In the genomic region with DNA sequence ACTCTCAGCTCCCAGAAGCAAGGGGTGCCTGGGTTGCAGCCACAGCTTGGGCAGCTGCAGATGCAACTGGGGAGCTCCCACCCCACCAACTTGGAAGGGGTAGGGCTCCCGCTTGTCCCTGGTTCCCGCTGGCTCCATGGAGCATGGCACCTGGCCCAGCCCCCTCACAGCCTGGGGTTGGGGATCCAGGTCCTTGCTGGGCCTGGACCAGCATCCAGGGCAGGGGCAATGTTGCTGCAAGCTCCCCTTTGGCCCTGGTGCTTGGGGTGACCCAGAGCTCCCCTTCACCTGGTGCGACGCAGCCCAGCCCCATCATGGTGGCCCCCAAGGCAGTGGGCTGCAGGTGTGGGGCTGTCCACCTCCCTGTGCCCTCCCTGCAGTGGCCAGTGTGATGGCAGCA, we compare ENCODE assay signal across 20 cellular contexts.
DNase-seq lines count a peak whose midpoint lies in the region; ATAC-seq, FAIRE-seq and TF ChIP-seq lines count a peak whose summit lies in the region.
"Had no signal": no experiment of that assay in that cellular context is flagged by ENCODE, and none has a peak within 500 bp of the region (broad histone marks: within the 10 kb centered on the region; RNA-seq: fewer than 3 reads in every experiment).

No MANE protein-coding gene starts in this region.

- H2BK15ac ChIP-seq in H1 (ENCODE audit: low read length): no peak overlapping the region

- no peaks in the 10 kb centered on the region for H3K23me2 ChIP-seq in H1 (ENCODE audit: low read depth, low read length)

- intact Hi-C loops in right cardiac atrium (cut with DNase I): no loop called here

- H3K18ac ChIP-seq in H1 (ENCODE audit: extremely low read depth, low read length): no peak overlapping the region

- no peaks in the 10 kb centered on the region for H3K4me1 Mint-ChIP-seq in activated T-cell treated with anti-CD3 and anti-CD28 coated beads, Interleukin-2, amount 50 U/mL, for 4 hours (ENCODE audit: low read depth)
- H3K4me1 Mint-ChIP-seq: CD4-positive, alpha-beta memory T cell had no signal

- no peak overlapping the region for H2BK120ac ChIP-seq in H1 (replicated peaks; ENCODE audit: low read depth, low read length)

- H3K27me3 Mint-ChIP-seq in activated T-cell treated with anti-CD3 and anti-CD28 coated beads, Interleukin-2, amount 50 U/mL, for 4 hours (ENCODE audit: low read depth): peaks cover 13% of the 10 kb centered on the region

- no peak overlapping the region for H3K23ac ChIP-seq in H1 (ENCODE audit: insufficient read length)

- H3K56ac ChIP-seq in H1 (replicated peaks; ENCODE audit: insufficient read length, low read depth, low read length): no peak overlapping the region

- TF ChIP-seq RAD21 in H1 (IDR thresholded peaks at IDR 0.05 in 1 of 2, conservative IDR thresholded peaks at IDR 0.05 in 1 of 2; ENCODE audit: low read depth in 2 of 2, low read length in 2 of 2): no peak

- CTCF ChIA-PET in H1 (lab: Charles Lee; ENCODE audit: partially characterized antibody): interaction anchor here (0.5 to 1.0 kb wide), 3 partner anchors 11 to 186 kb away, joined by 3 read pairs; no protein-coding TSS in a partner anchor

- DNase-seq in RWPE2 (ENCODE audit: low spot score) (peak; percentile 41), H1 (ENCODE audit: low read depth in 1 of 2, low spot score in 2 of 2) (no peak), right cardiac atrium (peak in 1 of 3 donors; percentile 37), upper lobe of left lung (peak in 1 of 2 donors; percentile 53), suprapubic skin (ENCODE audit: low spot score in 2 of 2) (no peak)
- no peak for DNase-seq in activated T-cell treated with anti-CD3 and anti-CD28 coated beads, Interleukin-2, amount 50 U/mL, for 4 hours
- DNase-seq: BE2C; CD4-positive, alpha-beta memory T cell; COR-L47; DMS153; DMS79 treated with DMSO at 0.1 percent for 48 hours; EL; GDM1; H9 had no signal

- no peak for TF ChIP-seq POLR2A in H1 (IDR thresholded peaks at IDR 0.05; ENCODE audit: control extremely low read depth in 1 of 2, low read depth in 2 of 2, low read length in 2 of 2)
- no peak for TF ChIP-seq POLR2A in upper lobe of left lung (IDR thresholded peaks at IDR 0.05)
- no peak for TF ChIP-seq POLR2A in suprapubic skin (IDR thresholded peaks at IDR 0.05)
- TF ChIP-seq POLR2A in gastroesophageal sphincter (IDR thresholded peaks at IDR 0.05): no peak

- no peak overlapping the region for H4K5ac ChIP-seq in H1 (ENCODE audit: insufficient read length, low read depth, low read length)

- H3K9me3 ChIP-seq in RWPE2 (ENCODE audit: severe bottlenecking) (no peaks in the 10 kb centered on the region), H1 (ENCODE audit: insufficient read depth in 2 of 2, low read depth in 1 of 2, low read length in 1 of 2) (peaks cover 5 to 8% of the 10 kb centered on the region in 2 experiments), right cardiac atrium (ENCODE audit: control insufficient read depth, low read length) (no peaks in the 10 kb centered on the region), upper lobe of left lung (no peaks in the 10 kb centered on the region), suprapubic skin (no peaks in the 10 kb centered on the region), gastroesophageal sphincter (no peaks in the 10 kb centered on the region)
- H3K9me3 ChIP-seq: A549, BE2C had no signal

- H3K27me3 ChIP-seq in RWPE2 (ENCODE audit: insufficient read depth, poor library complexity, severe bottlenecking) (no peaks in the 10 kb centered on the region), H1 (replicated peaks in 1 of 4; ENCODE audit: control insufficient read depth in 3 of 4, extremely low read depth in 1 of 4, insufficient read depth in 3 of 4, low read length in 3 of 4) (no peaks in the 10 kb centered on the region; a peak in 2 of 7 replicates), right cardiac atrium (ENCODE audit: control insufficient read depth, insufficient read depth) (no peaks in the 10 kb centered on the region), upper lobe of left lung (no peaks in the 10 kb centered on the region), suprapubic skin (no peaks in the 10 kb centered on the region), gastroesophageal sphincter (no peaks in the 10 kb centered on the region)
- H3K27me3 ChIP-seq: BE2C had no signal

- no peak overlapping the region for H3K4me2 ChIP-seq in H1 (ENCODE audit: insufficient read depth in 1 of 2, low read depth in 2 of 2, low read length in 2 of 2)
- H3K4me2 ChIP-seq: A549, GM23338 had no signal

- H3K36me3 Mint-ChIP-seq in activated T-cell treated with anti-CD3 and anti-CD28 coated beads, Interleukin-2, amount 50 U/mL, for 4 hours (ENCODE audit: insufficient read depth): no peaks in the 10 kb centered on the region
- H3K36me3 Mint-ChIP-seq: CD4-positive, alpha-beta memory T cell had no signal

- no peaks in the 10 kb centered on the region for H4K20me1 ChIP-seq in H1 (replicated peaks in 1 of 2; ENCODE audit: control insufficient read depth in 1 of 2, insufficient read depth in 2 of 2, low read length in 2 of 2)

- H3K4me1 ChIP-seq in RWPE2 (ENCODE audit: insufficient read depth, poor library complexity, severe bottlenecking): no peaks in the 10 kb centered on the region
- no peaks in the 10 kb centered on the region; a peak in 1 of 7 replicates for H3K4me1 ChIP-seq in H1 (replicated peaks in 1 of 4; ENCODE audit: control insufficient read depth in 3 of 4, insufficient read depth in 4 of 4, low read length in 3 of 4)
- H3K4me1 ChIP-seq in right cardiac atrium (ENCODE audit: control insufficient read depth, insufficient read depth, low read length): peaks cover 2% of the 10 kb centered on the region
- H3K4me1 ChIP-seq in upper lobe of left lung: no peaks in the 10 kb centered on the region
- no peaks in the 10 kb centered on the region for H3K4me1 ChIP-seq in suprapubic skin
- H3K4me1 ChIP-seq in gastroesophageal sphincter: no peaks in the 10 kb centered on the region
- H3K4me1 ChIP-seq: A549, BE2C had no signal

- H3K27ac ChIP-seq in RWPE2 (ENCODE audit: poor library complexity, severe bottlenecking) (no peak overlapping the region), H1 (ENCODE audit: low read depth, low read length) (no peak overlapping the region), right cardiac atrium (ENCODE audit: low read length) (no peak overlapping the region), upper lobe of left lung (no peak overlapping the region), suprapubic skin (no peak overlapping the region), gastroesophageal sphincter (no peak overlapping the region)
- H3K27ac ChIP-seq: A549, C4-2B had no signal

- H2BK20ac ChIP-seq in H1 (ENCODE audit: low read length): no peak overlapping the region

- no peak overlapping the region for H2BK12ac ChIP-seq in H1 (ENCODE audit: low read depth, low read length)

- H2AK5ac ChIP-seq in H1 (ENCODE audit: low read depth, low read length): no peak overlapping the region

- POLR2A ChIA-PET in H1 (lab: Charles Lee; ENCODE audit: partially characterized antibody): interaction anchor here (0.5 kb wide), 1 partner anchor 70 kb away, joined by 3 read pairs; no protein-coding TSS in a partner anchor

- no peak for ATAC-seq in RWPE2 (ENCODE audit: low read depth)
- peak; percentile 17 to 28 for ATAC-seq in right cardiac atrium
- ATAC-seq in upper lobe of left lung (ENCODE audit: low FRiP score in 2 of 2): peak; percentile 14 to 43
- no peak for ATAC-seq in activated T-cell treated with anti-CD3 and anti-CD28 coated beads, Interleukin-2, amount 50 U/mL, for 4 hours
- ATAC-seq in gastroesophageal sphincter: no peak
- ATAC-seq: A549, GM23338 had no signal

- H3K79me1 ChIP-seq in H1 (ENCODE audit: low read depth, low read length): no peaks in the 10 kb centered on the region

- H3K9me3 Mint-ChIP-seq in activated T-cell treated with anti-CD3 and anti-CD28 coated beads, Interleukin-2, amount 50 U/mL, for 4 hours: no peaks in the 10 kb centered on the region

- no peaks in the 10 kb centered on the region for H3K79me2 ChIP-seq in H1 (ENCODE audit: control insufficient read depth in 1 of 2, insufficient read depth in 2 of 2, low read length in 2 of 2)

- H3K14ac ChIP-seq in H1 (ENCODE audit: insufficient read length): no peak overlapping the region

- 0 out of 2 replicates have a peak, but pooled peaks cover 5% of the 10 kb centered on the region for H3K36me3 ChIP-seq in RWPE2 (ENCODE audit: low read depth)
- no peaks in the 10 kb centered on the region for H3K36me3 ChIP-seq in H1 (ENCODE audit: control insufficient read depth in 2 of 4, insufficient read depth in 4 of 4, low read length in 3 of 4)
- no peaks in the 10 kb centered on the region for H3K36me3 ChIP-seq in upper lobe of left lung
- H3K36me3 ChIP-seq in suprapubic skin: no peaks in the 10 kb centered on the region
- H3K36me3 ChIP-seq in gastroesophageal sphincter: no peaks in the 10 kb centered on the region
- H3K36me3 ChIP-seq: BE2C had no signal

- H4K91ac ChIP-seq in H1 (replicated peaks; ENCODE audit: insufficient read length, low read length): no peak overlapping the region

- TF ChIP-seq EP300 in H1 (IDR thresholded peaks at IDR 0.05; ENCODE audit: borderline replicate concordance in 1 of 2, low read depth in 2 of 2, low read length in 2 of 2) (no peak), upper lobe of left lung (IDR thresholded peaks at IDR 0.05) (no peak), suprapubic skin (IDR thresholded peaks at IDR 0.05) (no peak), gastroesophageal sphincter (IDR thresholded peaks at IDR 0.05) (no peak)

- H2BK5ac ChIP-seq in H1 (ENCODE audit: low read depth, low read length): no peak overlapping the region

- no peak for FAIRE-seq in H1 (lab: Jason Lieb, UNC)
- FAIRE-seq: A549, D721Med, GM12892 had no signal

- H3K4me3 ChIP-seq in RWPE2 (ENCODE audit: severe bottlenecking): no peak overlapping the region
- H3K4me3 ChIP-seq in H1 (ENCODE audit: extremely low read depth in 1 of 4, insufficient read depth in 2 of 4, low read depth in 3 of 4, low read length in 4 of 4): no peak overlapping the region
- H3K4me3 ChIP-seq in right cardiac atrium (ENCODE audit: low read length): no peak overlapping the region
- H3K4me3 ChIP-seq in upper lobe of left lung: no peak overlapping the region
- H3K4me3 ChIP-seq in suprapubic skin: no peak overlapping the region
- H3K4me3 ChIP-seq in gastroesophageal sphincter: no peak overlapping the region
- H3K4me3 ChIP-seq: A549, GM23338 had no signal

- H2AFZ ChIP-seq in H1 (ENCODE audit: low read length): no peak overlapping the region
- H2AFZ ChIP-seq: GM23338 had no signal

- H3K4ac ChIP-seq in H1 (replicated peaks; ENCODE audit: insufficient read length, low read depth, low read length): no peak overlapping the region

- no peak overlapping the region for H3K9ac ChIP-seq in H1 (replicated peaks in 1 of 4; ENCODE audit: extremely low read depth in 1 of 4, low read depth in 3 of 4, low read length in 3 of 4)

- peak overlapping the region; percentile 65; the same call in 1 of the 2 replicates for H4K8ac ChIP-seq in H1 (ENCODE audit: extremely low read depth, insufficient read depth, low read length)

- 100% methylated on average over 4 of the region's 4 CpGs; no CpG with 5 or more reads in 1 of the 2 experiments for WGBS in H1 (ENCODE audit: extremely low coverage in 1 of 2, insufficient coverage in 1 of 2, insufficient read length in 1 of 2, insufficient replicate concordance in 2 of 2, low coverage in 1 of 2, low lambda C conversion rate in 2 of 2, missing lambda C conversion rate in 1 of 2), 2 experiments
- WGBS in right cardiac atrium: 98% methylated on average over 4 of the region's 4 CpGs
- WGBS in upper lobe of left lung, 2 donors: 100% methylated on average over 1 to 2 of the region's 4 CpGs
- 100% methylated on average over 2 of the region's 4 CpGs for WGBS in suprapubic skin
- WGBS in gastroesophageal sphincter (ENCODE audit: low coverage in 1 of 2), 2 donors: no CpG with 5 or more reads among the region's 4 CpGs

- no peak overlapping the region for H3K4me3 Mint-ChIP-seq in activated T-cell treated with anti-CD3 and anti-CD28 coated beads, Interleukin-2, amount 50 U/mL, for 4 hours
- H3K4me3 Mint-ChIP-seq: CD4-positive, alpha-beta memory T cell; GM23338; H9 had no signal

- TF ChIP-seq CTCF in RWPE2 (IDR thresholded peaks at IDR 0.05; ENCODE audit: poor library complexity, severe bottlenecking) (no peak), H1 (IDR thresholded peaks at IDR 0.05; ENCODE audit: control extremely low read depth in 1 of 3, insufficient read depth in 1 of 3, low read depth in 1 of 3, low read length in 3 of 3) (no peak), upper lobe of left lung (IDR thresholded peaks at IDR 0.05) (no peak), suprapubic skin (IDR thresholded peaks at IDR 0.05) (no peak), gastroesophageal sphincter (IDR thresholded peaks at IDR 0.05) (no peak)

Comparison
In these comparisons a context has a peak if more than half of its experiments do, and no peak if none do; other contexts are left out.
1. ATAC-seq: peak in right cardiac atrium (2 of 2) and upper lobe of left lung (2 of 2); none in RWPE2 (single experiment), activated T-cell treated with anti-CD3 and anti-CD28 coated beads, Interleukin-2, amount 50 U/mL, for 4 hours (0 of 2) and gastroesophageal sphincter (single experiment).